ENCODE assay signal across 16 cellular contexts in the genomic region with DNA sequence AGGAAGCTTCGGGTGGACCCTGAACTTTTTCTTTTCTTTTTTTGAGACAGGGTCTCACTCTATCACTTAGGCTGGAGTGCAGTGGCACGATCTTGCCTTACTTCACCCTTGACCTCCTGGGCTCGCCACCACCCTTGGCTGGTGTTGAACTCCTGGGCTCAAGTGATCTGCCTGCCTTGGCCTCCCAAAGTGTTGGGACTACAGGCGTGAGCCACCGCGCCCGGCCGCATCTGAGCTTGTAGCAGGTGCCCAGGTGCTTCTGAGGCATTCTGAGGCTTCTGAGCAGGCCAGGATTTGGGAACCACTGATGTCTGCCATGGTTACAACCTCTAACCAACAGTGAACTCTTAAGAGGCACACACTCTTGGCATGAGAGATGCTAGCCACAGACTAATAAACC.
"Had no signal": no experiment of that assay in that cellular context is flagged by ENCODE, and none has a peak within 500 bp of the region (broad histone marks: within the 10 kb centered on the region; RNA-seq: fewer than 3 reads in every experiment).

No MANE protein-coding gene starts in this region.

- H3K9me3 Mint-ChIP-seq: activated CD4-positive, alpha-beta T cell treated with anti-CD3 and anti-CD28 coated beads, Interleukin-2, amount 10 ng/mL, durations not matched to agents 7 days and 5 days; activated naive CD8-positive, alpha-beta T cell treated with anti-CD3 and anti-CD28 coated beads, Interleukin-2, amount 10 ng/mL, durations not matched to agents 7 days and 5 days; natural killer cell treated with Interleukin-12 subunit alpha and Interleukin-12 subunit beta and Interleukin-15 and Interleukin-18, amount 100 ng/mL, for 72 hours; stimulated activated memory B cell treated with anti-CD40 and anti-IgM and Interleukin-4, amounts not matched to agents 10 μg/mL and 1 μg/mL and 100 μg/mL, for 72 hours; WTC11 had no signal

- H3K36me3 ChIP-seq: SJSA1, thyroid gland, uterus had no signal

- H3K27ac ChIP-seq: brain microvascular endothelial cell, hepatocyte, psoas muscle, right lobe of liver, SJSA1, thyroid gland, uterus had no signal

- ATAC-seq: natural killer cell treated with Interleukin-12 subunit alpha and Interleukin-12 subunit beta and Interleukin-15 and Interleukin-18, amount 100 ng/mL, for 72 hours; psoas muscle; stimulated activated memory B cell treated with anti-CD40 and anti-IgM and Interleukin-4, amounts not matched to agents 10 μg/mL and 1 μg/mL and 100 μg/mL, for 72 hours; WTC11 had no signal

- H3K27ac Mint-ChIP-seq: activated CD4-positive, alpha-beta T cell treated with anti-CD3 and anti-CD28 coated beads, Interleukin-2, amount 10 ng/mL, durations not matched to agents 7 days and 5 days; activated naive CD8-positive, alpha-beta T cell treated with anti-CD3 and anti-CD28 coated beads, Interleukin-2, amount 10 ng/mL, durations not matched to agents 7 days and 5 days; natural killer cell treated with Interleukin-12 subunit alpha and Interleukin-12 subunit beta and Interleukin-15 and Interleukin-18, amount 100 ng/mL, for 72 hours; stimulated activated memory B cell treated with anti-CD40 and anti-IgM and Interleukin-4, amounts not matched to agents 10 μg/mL and 1 μg/mL and 100 μg/mL, for 72 hours; WTC11 had no signal

- H3K4me1 ChIP-seq: uterus had no signal

- H3K9me3 ChIP-seq: mucosa of descending colon, psoas muscle, right lobe of liver, SJSA1, thyroid gland, uterus had no signal

- DNase-seq: activated CD4-positive, alpha-beta T cell treated with anti-CD3 and anti-CD28 coated beads, Interleukin-2, amount 10 ng/mL, durations not matched to agents 7 days and 5 days; activated naive CD8-positive, alpha-beta T cell treated with anti-CD3 and anti-CD28 coated beads, Interleukin-2, amount 10 ng/mL, durations not matched to agents 7 days and 5 days; activated T-cell treated with anti-CD3 and anti-CD28 coated beads for 4 hours; brain microvascular endothelial cell; islet precursor cell; mucosa of descending colon; psoas muscle; right lobe of liver; stimulated activated CD4-positive, alpha-beta T cell treated with anti-CD3 and anti-CD28 coated beads, Interleukin-12 subunit alpha, Interleukin-12 subunit beta, amount 100 ng/mL, for 4 hours; thyroid gland; uterus had no signal

- H3K4me3 Mint-ChIP-seq: activated CD4-positive, alpha-beta T cell treated with anti-CD3 and anti-CD28 coated beads, Interleukin-2, amount 10 ng/mL, durations not matched to agents 7 days and 5 days; activated naive CD8-positive, alpha-beta T cell treated with anti-CD3 and anti-CD28 coated beads, Interleukin-2, amount 10 ng/mL, durations not matched to agents 7 days and 5 days; natural killer cell treated with Interleukin-12 subunit alpha and Interleukin-12 subunit beta and Interleukin-15 and Interleukin-18, amount 100 ng/mL, for 72 hours; stimulated activated memory B cell treated with anti-CD40 and anti-IgM and Interleukin-4, amounts not matched to agents 10 μg/mL and 1 μg/mL and 100 μg/mL, for 72 hours; WTC11 had no signal

- H3K27me3 Mint-ChIP-seq: activated CD4-positive, alpha-beta T cell treated with anti-CD3 and anti-CD28 coated beads, Interleukin-2, amount 10 ng/mL, durations not matched to agents 7 days and 5 days; activated naive CD8-positive, alpha-beta T cell treated with anti-CD3 and anti-CD28 coated beads, Interleukin-2, amount 10 ng/mL, durations not matched to agents 7 days and 5 days; natural killer cell treated with Interleukin-12 subunit alpha and Interleukin-12 subunit beta and Interleukin-15 and Interleukin-18, amount 100 ng/mL, for 72 hours; stimulated activated memory B cell treated with anti-CD40 and anti-IgM and Interleukin-4, amounts not matched to agents 10 μg/mL and 1 μg/mL and 100 μg/mL, for 72 hours had no signal

- H3K27me3 ChIP-seq: brain microvascular endothelial cell, hepatocyte, right lobe of liver, SJSA1, thyroid gland, uterus had no signal

- H3K36me3 Mint-ChIP-seq: natural killer cell treated with Interleukin-12 subunit alpha and Interleukin-12 subunit beta and Interleukin-15 and Interleukin-18, amount 100 ng/mL, for 72 hours; WTC11 had no signal

- H3K4me3 ChIP-seq: hepatocyte, mucosa of descending colon, psoas muscle, right lobe of liver, SJSA1, thyroid gland, uterus had no signal
